Comparison of ENCODE assay signal across 8 cellular contexts in genomic region chr16:27179500-27180072, GRCh38. TPM values are rescaled to one million over a fixed set of nuclear protein-coding genes. Genes with fewer than 3 reads are reported as not detected.
A peak's percentile ranks its signal among the peaks of the same experiment; 100 is the strongest.
DNase-seq lines count a peak whose midpoint lies in the region; ATAC-seq and TF ChIP-seq lines count a peak whose summit lies in the region.

No MANE protein-coding gene starts in this region.

- no peak overlapping the region for H3K27ac ChIP-seq in lower lobe of right lung

- intact Hi-C loops in lower lobe of right lung (cut with DNase I) = no loop called here

- H3K4me3 ChIP-seq in HFF-Myc (replicated peaks; ENCODE audit: low read depth, low read length) = no peak overlapping the region
- no peak overlapping the region for H3K4me3 ChIP-seq in lower lobe of right lung

- H3K36me3 ChIP-seq in lower lobe of right lung = no peaks in the 10 kb centered on the region

- peak; percentile 74 for DNase-seq in GDM1 (lab: John Stamatoyannopoulos, UW)
- no peak for DNase-seq in HFF-Myc (ENCODE audit: extremely low read depth, low read depth)
- peak; percentile 30 for DNase-seq in NCI-H446 treated with DMSO at 0.1 percent for 48 hours (lab: John Stamatoyannopoulos, UW)
- peak; percentile 90 for DNase-seq in activated CD4-positive, alpha-beta T cell treated with anti-CD3 and anti-CD28 coated beads, Interleukin-2, amount 50 U/mL, for 1 hour
- DNase-seq in dedifferentiated amniotic fluid mesenchymal stem cell (ENCODE audit: extremely low spot score) = peak; percentile 23
- peak; percentile 91 for DNase-seq in lower lobe of right lung
- DNase-seq in stimulated activated CD8-positive, alpha-beta memory T cell treated with anti-CD3 and anti-CD28 coated beads, Interleukin-15, amount 100 ng/mL, for 1 hour (ENCODE audit: low read depth) = peak; percentile 81
- no peak for DNase-seq in NCI-H1105 treated with DMSO at 0.1 percent for 48 hours (lab: John Stamatoyannopoulos, UW)

- H3K27me3 ChIP-seq in lower lobe of right lung (ENCODE audit: low read depth) = no peaks in the 10 kb centered on the region

- H3K4me1 ChIP-seq in lower lobe of right lung = peaks cover 4% of the 10 kb centered on the region

- no peaks in the 10 kb centered on the region for H3K9me3 ChIP-seq in lower lobe of right lung

- peak; percentile 96 for ATAC-seq in lower lobe of right lung

- TF ChIP-seq CTCF in HFF-Myc (IDR thresholded peaks at IDR 0.05; ENCODE audit: low read depth, low read length, missing control alignments) (peak; percentile 82), lower lobe of right lung (IDR thresholded peaks at IDR 0.05) (peak; percentile 93)

RNA-seq across cellular contexts. Expression of gene KDM8, which starts 23.7 kb away (rescaled TPM):
- 8.6 TPM for total RNA-seq in lower lobe of right lung

Comparison
In these comparisons a context has a peak if more than half of its experiments do, and no peak if none do; other contexts are left out.
1. DNase-seq: peak in GDM1 (single experiment), NCI-H446 treated with DMSO at 0.1 percent for 48 hours (single experiment), activated CD4-positive, alpha-beta T cell treated with anti-CD3 and anti-CD28 coated beads, Interleukin-2, amount 50 U/mL, for 1 hour (single experiment), dedifferentiated amniotic fluid mesenchymal stem cell (single experiment), lower lobe of right lung (single experiment) and stimulated activated CD8-positive, alpha-beta memory T cell treated with anti-CD3 and anti-CD28 coated beads, Interleukin-15, amount 100 ng/mL, for 1 hour (single experiment); none in HFF-Myc (single experiment) and NCI-H1105 treated with DMSO at 0.1 percent for 48 hours (single experiment).